1 cellular context compared by ENCODE assay signal in genomic region chr13:42392180-42392579, GRCh38.
TF ChIP-seq lines count a peak whose summit lies in the region.

No MANE protein-coding gene starts in this region.

TF ChIP-seq in GM12878, 131 proteins besides CTCF, POLR2A, EP300 and RAD21 (continued from another document):
- TF ChIP-seq CBX5 (IDR thresholded peaks at IDR 0.05; ENCODE audit: low read depth) (no peak), PAX8 (IDR thresholded peaks at IDR 0.05) (no peak)
